In the genomic region with DNA sequence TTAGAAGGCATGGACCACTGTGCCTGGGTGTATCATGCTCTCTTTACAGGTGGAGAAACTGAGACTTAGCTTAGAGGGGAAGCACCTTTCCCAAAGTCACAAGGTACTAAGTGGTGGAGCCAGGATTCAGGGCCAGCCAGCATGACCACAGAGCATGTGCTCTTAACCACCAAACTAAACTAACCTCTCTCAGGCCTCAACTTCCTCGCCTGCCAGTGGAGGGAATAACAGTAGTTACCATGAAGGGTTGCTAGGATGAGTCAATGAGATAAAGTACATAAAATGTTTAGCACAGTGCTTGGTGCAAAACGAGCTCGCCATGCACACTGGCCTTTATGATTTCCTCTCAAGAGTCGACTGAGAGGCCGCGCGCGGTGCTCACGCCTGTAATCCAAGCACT, we compare ENCODE assay signal across 15 cellular contexts. TPM values are rescaled to one million over a fixed set of nuclear protein-coding genes. Genes with fewer than 3 reads are reported as not detected.
DNase-seq lines count a peak whose midpoint lies in the region; ATAC-seq and TF ChIP-seq lines count a peak whose summit lies in the region.
"Had no signal": no experiment of that assay in that cellular context is flagged by ENCODE, and none has a peak within 500 bp of the region (broad histone marks: within the 10 kb centered on the region; RNA-seq: fewer than 3 reads in every experiment).

No MANE protein-coding gene starts in this region.

- H3K27ac Mint-ChIP-seq in type B pancreatic cell (peak overlapping the region; percentile 66), immature natural killer cell (no peak overlapping the region)
- H3K27ac Mint-ChIP-seq in CD4-positive, alpha-beta memory T cell: peak overlapping the region in 2 of 7 donors; percentile 35 to 54

- H3K36me3 ChIP-seq in left ventricle myocardium inferior (peaks cover 47% of the 10 kb centered on the region), RWPE2 (ENCODE audit: low read depth) (no peaks in the 10 kb centered on the region)
- H3K36me3 ChIP-seq in CD4-positive, alpha-beta memory T cell (ENCODE audit: insufficient read depth, low read length): peaks cover 16% of the 10 kb centered on the region

- no peaks in the 10 kb centered on the region for H3K36me3 Mint-ChIP-seq in type B pancreatic cell
- peaks cover 8 to 39% of the 10 kb centered on the region in 2 donors for H3K36me3 Mint-ChIP-seq in CD4-positive, alpha-beta memory T cell
- H3K36me3 Mint-ChIP-seq in immature natural killer cell: peaks cover 2 to 13% (median 5%) of the 10 kb centered on the region in 3 donors

- H3K4me3 Mint-ChIP-seq in type B pancreatic cell: no peak overlapping the region
- H3K4me3 Mint-ChIP-seq in CD4-positive, alpha-beta memory T cell: no peak overlapping the region
- H3K4me3 Mint-ChIP-seq in immature natural killer cell: no peak overlapping the region

- TF ChIP-seq CTCF in left ventricle myocardium inferior (IDR thresholded peaks at IDR 0.05; ENCODE audit: borderline replicate concordance): no peak
- TF ChIP-seq CTCF in RWPE2 (IDR thresholded peaks at IDR 0.05; ENCODE audit: poor library complexity, severe bottlenecking): no peak
- no peak for TF ChIP-seq CTCF in fibroblast of the aortic adventitia (IDR thresholded peaks at IDR 0.05; ENCODE audit: insufficient read depth, low read length)
- TF ChIP-seq CTCF in type B pancreatic cell (conservative IDR thresholded peaks at IDR 0.05): no peak

- H3K27me3 ChIP-seq in left ventricle myocardium inferior (ENCODE audit: low read depth) (no peaks in the 10 kb centered on the region), right cardiac atrium (ENCODE audit: control insufficient read depth, insufficient read depth) (no peaks in the 10 kb centered on the region), RWPE2 (ENCODE audit: insufficient read depth, poor library complexity, severe bottlenecking) (no peaks in the 10 kb centered on the region)
- H3K27me3 ChIP-seq in CD4-positive, alpha-beta memory T cell (ENCODE audit: insufficient read depth, low read length): no peaks in the 10 kb centered on the region
- H3K27me3 ChIP-seq: dorsolateral prefrontal cortex had no signal

- CTCF ChIA-PET in CD4-positive, alpha-beta memory T cell (lab: Charles Lee; ENCODE audit: partially characterized antibody): interaction anchor here (2.0 kb wide), 1 partner anchor 133 kb away, joined by 7 read pairs; no protein-coding TSS in a partner anchor

- H3K27me3 Mint-ChIP-seq in type B pancreatic cell (no peaks in the 10 kb centered on the region), immature natural killer cell (ENCODE audit: low read depth in 3 of 3) (peaks cover 0 to 12% (median under 1%) of the 10 kb centered on the region in 3 donors)
- no peaks in the 10 kb centered on the region for H3K27me3 Mint-ChIP-seq in CD4-positive, alpha-beta memory T cell

- H3K9me3 Mint-ChIP-seq in type B pancreatic cell (no peaks in the 10 kb centered on the region), immature natural killer cell (no peaks in the 10 kb centered on the region)
- no peaks in the 10 kb centered on the region for H3K9me3 Mint-ChIP-seq in CD4-positive, alpha-beta memory T cell

- DNase-seq in left ventricle myocardium inferior: no peak
- DNase-seq in right cardiac atrium: no peak
- no peak for DNase-seq in RWPE2 (ENCODE audit: low spot score)
- peak; percentile 43 for DNase-seq in fibroblast of the aortic adventitia (ENCODE audit: low read depth)
- DNase-seq in type B pancreatic cell (ENCODE audit: extremely low spot score, unreplicated experiment): no peak
- DNase-seq in CD4-positive, alpha-beta memory T cell: no peak
- DNase-seq in immature natural killer cell: no peak
- DNase-seq in occipital lobe (lab: John Stamatoyannopoulos, UW): no peak
- DNase-seq: activated T-cell treated with anti-CD3 and anti-CD28 coated beads for 4 hours; AML-193; dorsolateral prefrontal cortex; foreskin melanocyte; MM.1S; NCI-H2227 treated with DMSO at 0.1 percent for 48 hours; stimulated activated CD8-positive, alpha-beta memory T cell treated with anti-CD3 and anti-CD28 coated beads, Interleukin-4, amount 100 ng/mL, for 48 hours had no signal

- intact Hi-C loops in left ventricle myocardium inferior (cut with micrococcal nuclease): no loop called here
- intact Hi-C loops in right cardiac atrium (cut with DNase I): no loop called here
- intact Hi-C loops in CD4-positive, alpha-beta memory T cell (cut with micrococcal nuclease): no loop called here

- POLR2A ChIA-PET in CD4-positive, alpha-beta memory T cell (lab: Charles Lee; ENCODE audit: partially characterized antibody): interaction anchor here (0.6 to 0.8 kb wide), 2 partner anchors 18 to 36 kb away, joined by 4 read pairs; partner anchors contain the start of gene INPP5K

- H3K4me3 ChIP-seq in left ventricle myocardium inferior: no peak overlapping the region
- H3K4me3 ChIP-seq in right cardiac atrium (ENCODE audit: low read length): no peak overlapping the region
- no peak overlapping the region for H3K4me3 ChIP-seq in RWPE2 (ENCODE audit: severe bottlenecking)
- H3K4me3 ChIP-seq in fibroblast of the aortic adventitia (ENCODE audit: low read depth, low read length): no peak overlapping the region
- H3K4me3 ChIP-seq in CD4-positive, alpha-beta memory T cell (ENCODE audit: low read length in 2 of 2): no peak overlapping the region
- H3K4me3 ChIP-seq: dorsolateral prefrontal cortex had no signal

- H3K9me3 ChIP-seq in left ventricle myocardium inferior (replicated peaks): no peaks in the 10 kb centered on the region
- no peaks in the 10 kb centered on the region for H3K9me3 ChIP-seq in right cardiac atrium (ENCODE audit: control insufficient read depth, low read length)
- no peaks in the 10 kb centered on the region for H3K9me3 ChIP-seq in RWPE2 (ENCODE audit: severe bottlenecking)
- no peaks in the 10 kb centered on the region for H3K9me3 ChIP-seq in CD4-positive, alpha-beta memory T cell (ENCODE audit: control insufficient read depth in 1 of 2, low read length in 2 of 2)

- H3K4me1 Mint-ChIP-seq in type B pancreatic cell (ENCODE audit: unreplicated experiment) (peaks cover 6% of the 10 kb centered on the region), immature natural killer cell (no peaks in the 10 kb centered on the region)
- H3K4me1 Mint-ChIP-seq in CD4-positive, alpha-beta memory T cell: peaks cover 0 to 4% (median 0%) of the 10 kb centered on the region in 4 donors

- peaks cover 61% of the 10 kb centered on the region for H3K4me1 ChIP-seq in left ventricle myocardium inferior
- H3K4me1 ChIP-seq in right cardiac atrium (ENCODE audit: control insufficient read depth, insufficient read depth, low read length): peaks cover 16% of the 10 kb centered on the region
- no peaks in the 10 kb centered on the region for H3K4me1 ChIP-seq in RWPE2 (ENCODE audit: insufficient read depth, poor library complexity, severe bottlenecking)
- H3K4me1 ChIP-seq in CD4-positive, alpha-beta memory T cell (ENCODE audit: insufficient read depth, low read length): no peaks in the 10 kb centered on the region

- ATAC-seq in right cardiac atrium: no peak
- no peak for ATAC-seq in RWPE2 (ENCODE audit: low read depth)

- H3K27ac ChIP-seq in left ventricle myocardium inferior (replicated peaks) (peak overlapping the region; percentile 16), right cardiac atrium (ENCODE audit: low read length) (no peak overlapping the region), RWPE2 (ENCODE audit: poor library complexity, severe bottlenecking) (peak overlapping the region; percentile 18)
- H3K27ac ChIP-seq in CD4-positive, alpha-beta memory T cell (ENCODE audit: low read depth, low read length): no peak overlapping the region
- H3K27ac ChIP-seq: dorsolateral prefrontal cortex had no signal

- 77% methylated on average over 9 of the region's 9 CpGs for WGBS in right cardiac atrium

RNA-seq across cellular contexts. Expression of gene MYO1C, which starts 6.4 kb away (rescaled TPM):
- total RNA-seq in left ventricle myocardium inferior (150 TPM), right cardiac atrium (100 to 1,000 TPM; 149 to 185 (median 180) TPM), fibroblast of the aortic adventitia (ENCODE audit: low replicate concordance) (127 and 139 TPM in 2 replicates), type B pancreatic cell (ENCODE audit: low replicate concordance) (73.6 and 132 TPM in 2 replicates), occipital lobe (7.3 TPM)
- polyA plus RNA-seq in right cardiac atrium (78.9 TPM), immature natural killer cell (under 1 TPM in 2 of 3 donors, not detected in 1; 0.63 to 0.86 TPM)
- total RNA-seq in CD4-positive, alpha-beta memory T cell: 10 to 100 TPM; 30.9 to 31.1 TPM
- 10 to 100 TPM in 1 of 2 donors, 1 to 10 TPM in 1; 6.3 to 18.7 TPM for polyA plus RNA-seq in CD4-positive, alpha-beta memory T cell

RNA-seq across cellular contexts. Expression of gene INPP5K, which starts 17.5 kb away (rescaled TPM):
- total RNA-seq in left ventricle myocardium inferior: 35.2 TPM
- 10 to 100 TPM; 28.7 to 34.7 (median 32.4) TPM for total RNA-seq in right cardiac atrium
- 21.4 TPM for polyA plus RNA-seq in right cardiac atrium
- 13.2 and 27.3 TPM in 2 replicates for total RNA-seq in fibroblast of the aortic adventitia (ENCODE audit: low replicate concordance)
- 21.2 and 29.7 TPM in 2 replicates for total RNA-seq in type B pancreatic cell (ENCODE audit: low replicate concordance)
- 10 to 100 TPM; 73.6 to 78.5 TPM for total RNA-seq in CD4-positive, alpha-beta memory T cell
- 100 to 1,000 TPM in 1 of 2 donors, 10 to 100 TPM in 1; 81.9 to 123 TPM for polyA plus RNA-seq in CD4-positive, alpha-beta memory T cell
- 100 to 1,000 TPM; 113 to 161 (median 120) TPM for polyA plus RNA-seq in immature natural killer cell
- total RNA-seq in occipital lobe: 43.2 TPM

RNA-seq across cellular contexts. Expression of gene CRK, which starts 42.8 kb away (rescaled TPM):
- total RNA-seq in left ventricle myocardium inferior (37.5 TPM), right cardiac atrium (10 to 100 TPM; 33.9 to 44.8 (median 38.9) TPM), fibroblast of the aortic adventitia (ENCODE audit: low replicate concordance) (70.0 and 106 TPM in 2 replicates), type B pancreatic cell (ENCODE audit: low replicate concordance) (49.5 and 53.6 TPM in 2 replicates), occipital lobe (152 TPM)
- polyA plus RNA-seq in right cardiac atrium (21.3 TPM), immature natural killer cell (10 to 100 TPM; 10.9 to 20.6 (median 11.1) TPM)
- 10 to 100 TPM; 29.3 to 32.1 TPM for total RNA-seq in CD4-positive, alpha-beta memory T cell
- 10 to 100 TPM; 24.2 to 25.1 TPM for polyA plus RNA-seq in CD4-positive, alpha-beta memory T cell

Comparison
In these comparisons a context has a peak if more than half of its experiments do, and no peak if none do; other contexts are left out.
1. H3K27ac ChIP-seq: peak in left ventricle myocardium inferior (single experiment) and RWPE2 (single experiment); none in right cardiac atrium (single experiment) and CD4-positive, alpha-beta memory T cell (single experiment).